In the genomic region with DNA sequence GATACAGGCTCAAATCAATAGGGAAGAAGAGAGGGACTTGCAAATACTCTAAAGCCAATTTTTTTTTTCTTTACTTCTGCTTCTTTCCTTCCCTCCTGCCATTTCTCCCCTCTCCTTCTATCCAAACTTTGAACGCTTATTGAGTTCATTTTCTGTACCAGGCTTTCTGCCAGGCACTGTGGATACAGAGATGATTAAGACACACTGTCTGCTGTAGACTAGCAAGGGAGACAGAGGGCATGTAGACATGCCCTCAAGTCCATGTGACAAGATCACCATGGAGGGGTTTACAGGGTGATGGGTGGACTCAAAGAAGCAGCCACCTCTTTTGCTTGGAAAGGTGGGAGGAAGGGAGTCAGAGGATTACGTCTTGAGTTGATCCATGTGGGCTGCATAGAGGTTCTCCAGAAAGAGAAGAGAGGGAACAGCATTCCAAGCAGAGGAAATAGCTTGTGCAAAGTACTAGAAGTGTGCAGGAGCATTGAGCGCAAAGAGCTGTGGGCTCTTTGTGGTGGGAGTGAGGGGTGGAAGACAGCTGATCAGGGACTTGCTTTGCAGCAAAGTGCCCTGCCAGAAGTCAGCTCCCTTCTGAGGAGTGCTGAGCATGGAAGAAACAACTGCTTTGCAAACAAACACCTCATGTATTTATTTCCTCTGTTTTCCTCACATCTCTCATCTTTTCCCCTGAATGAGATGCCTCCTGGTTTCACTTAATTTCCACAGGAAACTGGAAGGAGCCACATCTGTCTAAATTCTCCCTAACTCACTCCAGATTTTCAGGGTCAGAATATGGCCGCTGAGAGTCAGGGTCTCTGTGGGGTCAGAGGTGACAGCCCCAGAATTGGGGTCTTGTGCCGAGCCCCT, we compare ENCODE assay signal across 17 cellular contexts.
DNase-seq lines count a peak whose midpoint lies in the region; TF ChIP-seq lines count a peak whose summit lies in the region.
"Had no signal": no experiment of that assay in that cellular context is flagged by ENCODE, and none has a peak within 500 bp of the region (broad histone marks: within the 10 kb centered on the region; RNA-seq: fewer than 3 reads in every experiment).

No MANE protein-coding gene starts in this region.

- H3K36me3 Mint-ChIP-seq in nephron (ENCODE audit: low read depth): no peaks in the 10 kb centered on the region

- peak; percentile 21 for DNase-seq in activated CD8-positive, alpha-beta memory T cell treated with anti-CD3 and anti-CD28 coated beads for 24 hours
- DNase-seq in activated CD8-positive, alpha-beta memory T cell treated with anti-CD3 and anti-CD28 coated beads, Interleukin-2, amount 50 U/mL, for 4 hours: no peak
- DNase-seq in fibroblast of gingiva (ENCODE audit: low read depth) (peak; percentile 30), uterus (no peak), anterior cingulate cortex (lab: John Stamatoyannopoulos, UW) (no peak), NK-92 (lab: John Stamatoyannopoulos, UW; ENCODE audit: unreplicated experiment) (no peak), SW480 (ENCODE audit: low spot score) (no peak)
- DNase-seq: H9, KG1, NCI-H1092, NCI-H1694, NCI-H345, NCI-H69, PC-9 had no signal

- peaks cover 36% of the 10 kb centered on the region for H3K4me1 Mint-ChIP-seq in nephron
- H3K4me1 Mint-ChIP-seq: H9 had no signal

- no peaks in the 10 kb centered on the region for H3K9me3 Mint-ChIP-seq in nephron
- H3K9me3 Mint-ChIP-seq: H9 had no signal

- peaks cover 0 to 5% of the 10 kb centered on the region in 2 donors for H3K4me1 ChIP-seq in uterus

- peak overlapping the region; percentile 30 to 52 for H3K27ac ChIP-seq in uterus
- H3K27ac ChIP-seq: 22Rv1; BLaER1 treated with 17β-estradiol and CSF1 and Interleukin-3, amounts not matched to agents 10 nM and 100 nM; PC-9 had no signal

- H3K4me3 Mint-ChIP-seq in nephron: peak overlapping the region in 1 of 3 experiments; percentile 13
- H3K4me3 Mint-ChIP-seq: H9 had no signal

- no peak for TF ChIP-seq CTCF in nephron (IDR thresholded peaks at IDR 0.05; ENCODE audit: unreplicated experiment in 3 of 3)
- no peak for TF ChIP-seq CTCF in uterus (IDR thresholded peaks at IDR 0.05)

- TF ChIP-seq POLR2A in uterus (IDR thresholded peaks at IDR 0.05): no peak

- intact Hi-C loops in uterus (cut with DNase I; ENCODE audit: low total_unique reads): no loop called here

- no peaks in the 10 kb centered on the region for H3K9me3 ChIP-seq in uterus
- H3K9me3 ChIP-seq: BLaER1 treated with 17β-estradiol and CSF1 and Interleukin-3, amounts not matched to agents 10 nM and 100 nM had no signal

- H3K4me3 ChIP-seq in uterus: no peak overlapping the region
- H3K4me3 ChIP-seq: BLaER1 treated with 17β-estradiol and CSF1 and Interleukin-3, amounts not matched to agents 10 nM and 100 nM; PC-9 had no signal

- no peaks in the 10 kb centered on the region for H3K27me3 ChIP-seq in uterus

- H3K27ac Mint-ChIP-seq in nephron: peak overlapping the region; percentile 55 to 90 (median 68)
- H3K27ac Mint-ChIP-seq: H9 had no signal

- no peaks in the 10 kb centered on the region for H3K36me3 ChIP-seq in uterus
- H3K36me3 ChIP-seq: BLaER1 treated with 17β-estradiol and CSF1 and Interleukin-3, amounts not matched to agents 10 nM and 100 nM had no signal

- H3K27me3 Mint-ChIP-seq in nephron (ENCODE audit: low read depth): peaks cover 16% of the 10 kb centered on the region

Comparison
In these comparisons a context has a peak if more than half of its experiments do, and no peak if none do; other contexts are left out.
1. DNase-seq: peak in activated CD8-positive, alpha-beta memory T cell treated with anti-CD3 and anti-CD28 coated beads for 24 hours (single experiment) and fibroblast of gingiva (single experiment); none in activated CD8-positive, alpha-beta memory T cell treated with anti-CD3 and anti-CD28 coated beads, Interleukin-2, amount 50 U/mL, for 4 hours (single experiment), uterus (0 of 2), anterior cingulate cortex (0 of 58), NK-92 (single experiment) and SW480 (single experiment).